Comparison of ENCODE assay signal across 2 cellular contexts in the genomic region with DNA sequence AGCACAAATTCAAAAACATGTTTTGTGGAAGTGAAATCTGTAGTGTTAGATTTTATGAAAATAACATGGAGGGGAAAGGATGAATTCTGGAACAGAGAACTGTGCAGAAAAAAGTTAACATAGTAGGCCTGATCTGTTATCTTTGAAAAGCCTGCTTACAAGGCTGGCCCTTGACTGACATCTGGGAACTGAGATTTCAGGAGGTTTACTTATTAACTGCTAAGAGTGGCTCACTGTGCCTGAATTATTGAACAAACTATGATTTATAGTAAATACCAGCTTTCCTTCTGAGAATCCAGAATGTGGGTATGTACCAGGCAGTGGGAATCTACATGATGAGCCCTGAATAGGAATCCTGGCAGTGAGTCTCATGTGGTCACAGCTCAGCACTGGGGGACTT.
TF ChIP-seq lines count a peak whose summit lies in the region.

No MANE protein-coding gene starts in this region.

TF ChIP-seq in A549, 52 proteins besides CTCF, POLR2A, EP300 and RAD21:
- no peak for TF ChIP-seq CBX8 (IDR thresholded peaks at IDR 0.05)
- no peak for TF ChIP-seq FOXS1 (CRISPR knock-in tag; IDR thresholded peaks at IDR 0.05)
- TF ChIP-seq ZFP36 (IDR thresholded peaks at IDR 0.05; ENCODE audit: borderline replicate concordance, partially characterized antibody), result no peak
- no peak for TF ChIP-seq HEYL (CRISPR knock-in tag; IDR thresholded peaks at IDR 0.05)
- no peak for TF ChIP-seq CHD2 (IDR thresholded peaks at IDR 0.05; ENCODE audit: low read length, partially characterized antibody)
- TF ChIP-seq, protein P1, sequence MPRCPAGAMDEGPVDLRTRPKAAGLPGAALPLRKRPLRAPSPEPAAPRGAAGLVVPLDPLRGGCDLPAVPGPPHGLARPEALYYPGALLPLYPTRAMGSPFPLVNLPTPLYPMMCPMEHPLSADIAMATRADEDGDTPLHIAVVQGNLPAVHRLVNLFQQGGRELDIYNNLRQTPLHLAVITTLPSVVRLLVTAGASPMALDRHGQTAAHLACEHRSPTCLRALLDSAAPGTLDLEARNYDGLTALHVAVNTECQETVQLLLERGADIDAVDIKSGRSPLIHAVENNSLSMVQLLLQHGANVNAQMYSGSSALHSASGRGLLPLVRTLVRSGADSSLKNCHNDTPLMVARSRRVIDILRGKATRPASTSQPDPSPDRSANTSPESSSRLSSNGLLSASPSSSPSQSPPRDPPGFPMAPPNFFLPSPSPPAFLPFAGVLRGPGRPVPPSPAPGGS (IDR thresholded peaks at IDR 0.05), result no peak
- TF ChIP-seq, protein P2, sequence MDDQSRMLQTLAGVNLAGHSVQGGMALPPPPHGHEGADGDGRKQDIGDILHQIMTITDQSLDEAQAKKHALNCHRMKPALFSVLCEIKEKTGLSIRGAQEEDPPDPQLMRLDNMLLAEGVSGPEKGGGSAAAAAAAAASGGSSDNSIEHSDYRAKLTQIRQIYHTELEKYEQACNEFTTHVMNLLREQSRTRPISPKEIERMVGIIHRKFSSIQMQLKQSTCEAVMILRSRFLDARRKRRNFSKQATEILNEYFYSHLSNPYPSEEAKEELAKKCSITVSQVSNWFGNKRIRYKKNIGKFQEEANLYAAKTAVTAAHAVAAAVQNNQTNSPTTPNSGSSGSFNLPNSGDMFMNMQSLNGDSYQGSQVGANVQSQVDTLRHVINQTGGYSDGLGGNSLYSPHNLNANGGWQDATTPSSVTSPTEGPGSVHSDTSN (IDR thresholded peaks at IDR 0.05), result no peak
- TF ChIP-seq FOSL2 (IDR thresholded peaks at IDR 0.05), result no peak
- TF ChIP-seq FOSL2 (CRISPR knock-in tag; IDR thresholded peaks at IDR 0.05), result no peak
- TF ChIP-seq CBX2 (IDR thresholded peaks at IDR 0.05; ENCODE audit: borderline replicate concordance, low read depth), result no peak
- no peak for TF ChIP-seq GATA3 (IDR thresholded peaks at IDR 0.05; ENCODE audit: borderline replicate concordance)
- TF ChIP-seq POLR2AphosphoS2 (conservative IDR thresholded peaks at IDR 0.05; ENCODE audit: low read length), result no peak
- no peak for TF ChIP-seq RCOR1 (IDR thresholded peaks at IDR 0.05; ENCODE audit: low read depth, low read length)

TF ChIP-seq in HepG2, 621 proteins besides CTCF, POLR2A, EP300 and RAD21:
- TF ChIP-seq ZNF326 (CRISPR knock-in tag; IDR thresholded peaks at IDR 0.05; ENCODE audit: borderline replicate concordance) (no peak), GFI1 (CRISPR knock-in tag; IDR thresholded peaks at IDR 0.05; ENCODE audit: borderline replicate concordance) (peak; percentile 77)
